ENCODE assay signal across 20 cellular contexts in genomic region chr5:124592891-124593290, GRCh38.
"Had no signal": no experiment of that assay in that cellular context is flagged by ENCODE, and none has a peak within 500 bp of the region (broad histone marks: within the 10 kb centered on the region; RNA-seq: fewer than 3 reads in every experiment).

No MANE protein-coding gene starts in this region.

- H3K27me3 ChIP-seq: adrenal gland, esophagus squamous epithelium, gastrocnemius medialis, upper lobe of right lung had no signal

- ATAC-seq: activated CD4-positive, alpha-beta T cell treated with anti-CD3 and anti-CD28 coated beads for 36 hours; activated T-helper 17 cell treated with anti-CD3 and anti-CD28 coated beads, Interleukin-2, amount 50 U/mL, for 72 hours; gastrocnemius medialis; left colon; mucosa of descending colon; sciatic nerve; stimulated activated naive B cell treated with anti-CD40 and anti-IgM and Interleukin-4, amounts not matched to agents 10 μg/mL and 1 μg/mL and 100 μg/mL, for 72 hours; upper lobe of right lung had no signal

- H3K9me3 ChIP-seq: adrenal gland, esophagus squamous epithelium, gastrocnemius medialis, mucosa of descending colon, upper lobe of right lung had no signal

- DNase-seq: activated B cell treated with CpG ODN at 0.5 μM for 24 hours; activated CD4-positive, alpha-beta T cell treated with anti-CD3 and anti-CD28 coated beads for 36 hours; activated CD4-positive, alpha-beta T cell treated with anti-CD3 and anti-CD28 coated beads, Interleukin-2, amount 50 U/mL, for 4 hours; activated CD8-positive, alpha-beta memory T cell treated with anti-CD3 and anti-CD28 coated beads for 24 hours; activated CD8-positive, alpha-beta memory T cell treated with anti-CD3 and anti-CD28 coated beads, Interleukin-2, amount 50 U/mL, for 4 hours; activated T-cell treated with anti-CD3 and anti-CD28 coated beads, Interleukin-2, amount 50 U/mL, for 24 hours; adrenal gland; endodermal cell; esophagus squamous epithelium; gastrocnemius medialis; left colon; mucosa of descending colon; occipital lobe; small intestine; stimulated activated naive B cell treated with anti-CD40 and anti-IgM and Interleukin-4, amounts not matched to agents 10 μg/mL and 1 μg/mL and 100 μg/mL, for 72 hours; T1000; upper lobe of right lung had no signal

- H3K4me3 ChIP-seq: adrenal gland, coronary artery, esophagus squamous epithelium, gastrocnemius medialis, mucosa of descending colon, upper lobe of right lung had no signal

- H3K27ac ChIP-seq: adrenal gland, coronary artery, esophagus squamous epithelium, gastrocnemius medialis, upper lobe of right lung had no signal

- H3K36me3 ChIP-seq: adrenal gland, esophagus squamous epithelium, gastrocnemius medialis, upper lobe of right lung had no signal
